In genomic region chr1:160261878-160262794, GRCh38 we compare ENCODE assay signal across 8 cellular contexts. TPM values are rescaled to one million over a fixed set of nuclear protein-coding genes. Genes with fewer than 3 reads are reported as not detected.
DNase-seq lines count a peak whose midpoint lies in the region; ATAC-seq, FAIRE-seq and TF ChIP-seq lines count a peak whose summit lies in the region.

TSS of gene DCAF8 (minus strand) at chr1:160262549. CDS start at chr1:160244008, 18,541 bp downstream.

- TF ChIP-seq POLR2A in esophagus muscularis mucosa (IDR thresholded peaks at IDR 0.05; ENCODE audit: low read depth) = peak; percentile 94

- no peaks in the 10 kb centered on the region for H3K27me3 ChIP-seq in esophagus muscularis mucosa

- H3K27ac Mint-ChIP-seq in activated T-cell treated with anti-CD3 and anti-CD28 coated beads, Interleukin-2, amount 50 U/mL, for 72 hours = peak within 1 kb of the TSS; percentile 100

- H3K9me3 ChIP-seq in KOPT-K1 (ENCODE audit: insufficient read depth, low read length, poor library complexity, severe bottlenecking) (no peaks in the 10 kb centered on the region), esophagus muscularis mucosa (no peaks in the 10 kb centered on the region)

- peak in 1 of 3 experiments; percentile 33 for TF ChIP-seq CTCF in esophagus muscularis mucosa (IDR thresholded peaks at IDR 0.05)

- H3K36me3 ChIP-seq in KOPT-K1 (ENCODE audit: insufficient read depth, low read length) (peaks cover 21% of the 10 kb centered on the region), esophagus muscularis mucosa (no peaks in the 10 kb centered on the region)

- no peaks in the 10 kb centered on the region for H3K9me3 Mint-ChIP-seq in activated T-cell treated with anti-CD3 and anti-CD28 coated beads, Interleukin-2, amount 50 U/mL, for 72 hours

- FAIRE-seq in RCC 7860 (lab: Jason Lieb, UNC) = peak; percentile 76

- H3K4me3 Mint-ChIP-seq in activated T-cell treated with anti-CD3 and anti-CD28 coated beads, Interleukin-2, amount 50 U/mL, for 72 hours = peak within 1 kb of the TSS; percentile 98 to 100

- TF ChIP-seq EP300 in esophagus muscularis mucosa (IDR thresholded peaks at IDR 0.05) = no peak

- peaks cover 56% of the 10 kb centered on the region for H3K4me1 Mint-ChIP-seq in activated T-cell treated with anti-CD3 and anti-CD28 coated beads, Interleukin-2, amount 50 U/mL, for 72 hours (ENCODE audit: low read depth)

- DNase-seq in DMS79 (lab: John Stamatoyannopoulos, UW) (peak; percentile 93), RCC 7860 (ENCODE audit: low spot score) (peak; percentile 92), esophagus muscularis mucosa (ENCODE audit: extremely low spot score) (peak; percentile 99), myocyte (ENCODE audit: low read depth) (peak; percentile 99)
- peak; percentile 98 to 99 for DNase-seq in activated T-cell treated with anti-CD3 and anti-CD28 coated beads, Interleukin-2, amount 50 U/mL, for 72 hours
- peak; percentile 93 to 98 for DNase-seq in stimulated activated CD8-positive, alpha-beta memory T cell treated with anti-CD3 and anti-CD28 coated beads, Interleukin-7, amount 100 ng/mL, for 48 hours (ENCODE audit: extremely low read depth in 1 of 2, low read depth in 1 of 2)

- H3K4me1 ChIP-seq in esophagus muscularis mucosa = peaks cover 29 to 48% (median 47%) of the 10 kb centered on the region in 4 donors

- ATAC-seq in GM21786 (IDR thresholded peaks at IDR 0.05; ENCODE audit: unreplicated experiment) = peak; percentile 71
- peak; percentile 83 to 86 for ATAC-seq in activated T-cell treated with anti-CD3 and anti-CD28 coated beads, Interleukin-2, amount 50 U/mL, for 72 hours (replicated peaks in 1 of 2)

- intact Hi-C loops in esophagus muscularis mucosa (cut with DNase I) = no loop called here

- peak within 1 kb of the TSS; percentile 81 to 99 (median 86) for H3K4me3 ChIP-seq in esophagus muscularis mucosa

- no peaks in the 10 kb centered on the region for H3K27me3 Mint-ChIP-seq in activated T-cell treated with anti-CD3 and anti-CD28 coated beads, Interleukin-2, amount 50 U/mL, for 72 hours (ENCODE audit: low read depth)

- 0% methylated on average over 22 of the region's 69 CpGs for WGBS in esophagus muscularis mucosa

- peaks cover 11 to 21% of the 10 kb centered on the region in 2 donors for H3K36me3 Mint-ChIP-seq in activated T-cell treated with anti-CD3 and anti-CD28 coated beads, Interleukin-2, amount 50 U/mL, for 72 hours (ENCODE audit: insufficient read depth in 2 of 2)

- peak within 1 kb of the TSS; percentile 80 for H3K27ac ChIP-seq in KOPT-K1 (ENCODE audit: low read depth, low read length, poor library complexity, severe bottlenecking)
- peak within 1 kb of the TSS; percentile 96 to 99 (median 98) for H3K27ac ChIP-seq in esophagus muscularis mucosa (replicated peaks in 1 of 4)

RNA-seq across cellular contexts. Expression of gene DCAF8, which starts in this region (rescaled TPM):
- 100 to 1,000 TPM; 246 to 280 TPM for total RNA-seq in activated T-cell treated with anti-CD3 and anti-CD28 coated beads, Interleukin-2, amount 50 U/mL, for 72 hours
- 100 to 1,000 TPM; 111 to 191 (median 172) TPM for total RNA-seq in esophagus muscularis mucosa
- 96.9 and 101 TPM in 2 replicates for total RNA-seq in myocyte
- 142 TPM for polyA plus RNA-seq in myocyte (2012)

Comparison
In these comparisons a context has a peak if more than half of its experiments do, and no peak if none do; other contexts are left out.
1. Peak in every context shown above with its lines: DNase-seq, ATAC-seq, H3K4me3 ChIP-seq and H3K27ac ChIP-seq.